In genomic region chr9:107273634-107274033, GRCh38 we compare ENCODE assay signal across 1 cellular context.
A peak's percentile ranks its signal among the peaks of the same experiment; 100 is the strongest.
TF ChIP-seq lines count a peak whose summit lies in the region.

No MANE protein-coding gene starts in this region.

TF ChIP-seq in GM12878, 131 proteins besides CTCF, POLR2A, EP300 and RAD21:
- TF ChIP-seq RCOR1 (conservative IDR thresholded peaks at IDR 0.05; ENCODE audit: low read depth, low read length) (no peak), ZZZ3 (IDR thresholded peaks at IDR 0.05; ENCODE audit: control insufficient read depth, insufficient read length, low read depth) (no peak), ETV6 (conservative IDR thresholded peaks at IDR 0.05 in 1 of 2, IDR thresholded peaks at IDR 0.05 in 1 of 2; ENCODE audit: borderline replicate concordance in 1 of 2, low read depth in 1 of 2) (no peak), SIN3A (IDR thresholded peaks at IDR 0.05; ENCODE audit: low read depth, low read length) (0 out of 2 replicates have a peak, but pooled peaks have one; percentile 12), IKZF1 (conservative IDR thresholded peaks at IDR 0.05) (no peak), CHD2 (IDR thresholded peaks at IDR 0.05; ENCODE audit: borderline replicate concordance, low read depth, low read length) (no peak), HDAC2 (IDR thresholded peaks at IDR 0.05) (no peak), HCFC1 (IDR thresholded peaks at IDR 0.05; ENCODE audit: low read length) (no peak), GATAD2B (conservative IDR thresholded peaks at IDR 0.05; ENCODE audit: low read depth) (no peak), SMAD1 (IDR thresholded peaks at IDR 0.05; ENCODE audit: low read depth, partially characterized antibody) (peak; percentile 32), PKNOX1 (IDR thresholded peaks at IDR 0.05) (no peak), NFIC (IDR thresholded peaks at IDR 0.05; ENCODE audit: low read depth, low read length) (no peak), TARDBP (IDR thresholded peaks at IDR 0.05; ENCODE audit: borderline replicate concordance) (no peak), SMC3 (IDR thresholded peaks at IDR 0.05; ENCODE audit: borderline replicate concordance, low read length) (peak; percentile 4; the same call in 1 of the 2 replicates), YY1 (IDR thresholded peaks at IDR 0.05; ENCODE audit: low read depth, low read length) (no peak), TCF3 (IDR thresholded peaks at IDR 0.05; ENCODE audit: borderline replicate concordance, insufficient read depth, low read depth, low read length) (no peak), TAF1 (IDR thresholded peaks at IDR 0.05; ENCODE audit: borderline replicate concordance, low read depth, low read length) (no peak), HDAC6 (IDR thresholded peaks at IDR 0.05; ENCODE audit: unreplicated experiment) (no peak), EED (IDR thresholded peaks at IDR 0.05; ENCODE audit: low read depth) (no peak), ZNF274 (IDR thresholded peaks at IDR 0.05; ENCODE audit: insufficient read depth, insufficient read length) (no peak), CHD4 (IDR thresholded peaks at IDR 0.05) (no peak), ZBED1 (IDR thresholded peaks at IDR 0.05; ENCODE audit: borderline replicate concordance) (no peak), SRF (IDR thresholded peaks at IDR 0.05; ENCODE audit: low read depth in 2 of 2, low read length in 2 of 2) (no peak), NBN (IDR thresholded peaks at IDR 0.05) (peak; percentile 33; the same call in 1 of the 2 replicates)
- TF ChIP-seq, protein P1, sequence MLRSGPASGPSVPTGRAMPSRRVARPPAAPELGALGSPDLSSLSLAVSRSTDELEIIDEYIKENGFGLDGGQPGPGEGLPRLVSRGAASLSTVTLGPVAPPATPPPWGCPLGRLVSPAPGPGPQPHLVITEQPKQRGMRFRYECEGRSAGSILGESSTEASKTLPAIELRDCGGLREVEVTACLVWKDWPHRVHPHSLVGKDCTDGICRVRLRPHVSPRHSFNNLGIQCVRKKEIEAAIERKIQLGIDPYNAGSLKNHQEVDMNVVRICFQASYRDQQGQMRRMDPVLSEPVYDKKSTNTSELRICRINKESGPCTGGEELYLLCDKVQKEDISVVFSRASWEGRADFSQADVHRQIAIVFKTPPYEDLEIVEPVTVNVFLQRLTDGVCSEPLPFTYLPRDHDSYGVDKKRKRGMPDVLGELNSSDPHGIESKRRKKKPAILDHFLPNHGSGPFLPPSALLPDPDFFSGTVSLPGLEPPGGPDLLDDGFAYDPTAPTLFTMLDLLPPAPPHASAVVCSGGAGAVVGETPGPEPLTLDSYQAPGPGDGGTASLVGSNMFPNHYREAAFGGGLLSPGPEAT (IDR thresholded peaks at IDR 0.05; ENCODE audit: low read depth): 0 out of 2 replicates have a peak, but pooled peaks have one; percentile 22
- TF ChIP-seq, protein P2, sequence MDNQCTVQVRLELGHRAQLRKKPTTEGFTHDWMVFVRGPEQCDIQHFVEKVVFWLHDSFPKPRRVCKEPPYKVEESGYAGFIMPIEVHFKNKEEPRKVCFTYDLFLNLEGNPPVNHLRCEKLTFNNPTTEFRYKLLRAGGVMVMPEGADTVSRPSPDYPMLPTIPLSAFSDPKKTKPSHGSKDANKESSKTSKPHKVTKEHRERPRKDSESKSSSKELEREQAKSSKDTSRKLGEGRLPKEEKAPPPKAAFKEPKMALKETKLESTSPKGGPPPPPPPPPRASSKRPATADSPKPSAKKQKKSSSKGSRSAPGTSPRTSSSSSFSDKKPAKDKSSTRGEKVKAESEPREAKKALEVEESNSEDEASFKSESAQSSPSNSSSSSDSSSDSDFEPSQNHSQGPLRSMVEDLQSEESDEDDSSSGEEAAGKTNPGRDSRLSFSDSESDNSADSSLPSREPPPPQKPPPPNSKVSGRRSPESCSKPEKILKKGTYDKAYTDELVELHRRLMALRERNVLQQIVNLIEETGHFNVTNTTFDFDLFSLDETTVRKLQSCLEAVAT (IDR thresholded peaks at IDR 0.05): no peak
